15 cellular contexts compared by ENCODE assay signal in genomic region chr10:131271195-131271880, GRCh38. TPM values are rescaled to one million over a fixed set of nuclear protein-coding genes. Genes with fewer than 3 reads are reported as not detected.
"Had no signal": no experiment of that assay in that cellular context is flagged by ENCODE, and none has a peak within 500 bp of the region (broad histone marks: within the 10 kb centered on the region; RNA-seq: fewer than 3 reads in every experiment).

No MANE protein-coding gene starts in this region.

- H3K4me1 ChIP-seq: adrenal gland, parathyroid adenoma, tibial nerve had no signal

- DNase-seq: activated B cell treated with CpG ODN at 0.5 μM for 24 hours; activated CD4-positive, alpha-beta T cell treated with anti-CD3 and anti-CD28 coated beads, Interleukin-2, amount 10 ng/mL, durations not matched to agents 7 days and 5 days; activated naive CD4-positive, alpha-beta T cell treated with anti-CD3 and anti-CD28 coated beads, Interleukin-2, amount 50 U/mL, for 16 hours; effector memory CD4-positive, alpha-beta T cell; left ventricle myocardium superior; mesendoderm; T-helper 17 cell had no signal

- ATAC-seq: left ventricle myocardium superior, T-helper 17 cell had no signal

- H3K9me3 ChIP-seq: adrenal gland had no signal

- H3K9me3 Mint-ChIP-seq: activated B cell treated with CpG ODN at 0.5 μM for 24 hours; activated CD4-positive, alpha-beta T cell treated with anti-CD3 and anti-CD28 coated beads, Interleukin-2, amount 10 ng/mL, durations not matched to agents 7 days and 5 days had no signal

- H3K27me3 ChIP-seq: tibial nerve had no signal

- H3K27me3 Mint-ChIP-seq: activated B cell treated with CpG ODN at 0.5 μM for 24 hours; activated CD4-positive, alpha-beta T cell treated with anti-CD3 and anti-CD28 coated beads, Interleukin-2, amount 10 ng/mL, durations not matched to agents 7 days and 5 days had no signal

- H3K27ac ChIP-seq: adrenal gland, coronary artery, hepatocyte, parathyroid adenoma, skin epidermis, tibial nerve had no signal

- H3K36me3 ChIP-seq: adrenal gland, tibial nerve had no signal

- H3K4me3 Mint-ChIP-seq: activated B cell treated with CpG ODN at 0.5 μM for 24 hours; activated CD4-positive, alpha-beta T cell treated with anti-CD3 and anti-CD28 coated beads, Interleukin-2, amount 10 ng/mL, durations not matched to agents 7 days and 5 days; T-helper 17 cell had no signal

- H3K4me1 Mint-ChIP-seq: activated B cell treated with CpG ODN at 0.5 μM for 24 hours; activated CD4-positive, alpha-beta T cell treated with anti-CD3 and anti-CD28 coated beads, Interleukin-2, amount 10 ng/mL, durations not matched to agents 7 days and 5 days; T-helper 17 cell had no signal

- H3K4me3 ChIP-seq: adrenal gland, coronary artery, hepatocyte, skin epidermis, tibial nerve had no signal

RNA-seq across cellular contexts. Expression of gene TCERG1L, which starts 40.2 kb away (rescaled TPM):
- total RNA-seq: activated B cell treated with CpG ODN at 0.5 μM for 24 hours; activated CD4-positive, alpha-beta T cell treated with anti-CD3 and anti-CD28 coated beads, Interleukin-2, amount 10 ng/mL, durations not matched to agents 7 days and 5 days; cardiac septum; epithelial cell of proximal tubule; left ventricle myocardium superior; T-helper 17 cell had no signal
